Comparison of ENCODE assay signal across 11 cellular contexts in genomic region chr2:207662203-207662602, GRCh38. TPM values are rescaled to one million over a fixed set of nuclear protein-coding genes. Genes with fewer than 3 reads are reported as not detected.
A peak's percentile ranks its signal among the peaks of the same experiment; 100 is the strongest.
DNase-seq lines count a peak whose midpoint lies in the region; ATAC-seq and FAIRE-seq lines count a peak whose summit lies in the region.
"Had no signal": no experiment of that assay in that cellular context is flagged by ENCODE, and none has a peak within 500 bp of the region (broad histone marks: within the 10 kb centered on the region; RNA-seq: fewer than 3 reads in every experiment).

No MANE protein-coding gene starts in this region.

- no peak overlapping the region for H3K23ac ChIP-seq in trophoblast cell (ENCODE audit: low read length)

- H3K9me3 ChIP-seq in trophoblast cell (ENCODE audit: insufficient read depth, low read depth, low read length) (no peaks in the 10 kb centered on the region), small intestine (ENCODE audit: control insufficient read depth, low read depth) (no peaks in the 10 kb centered on the region)
- H3K9me3 ChIP-seq: thyroid gland had no signal

- H3K9ac ChIP-seq in trophoblast cell (ENCODE audit: low read length): no peak overlapping the region

- H2AK5ac ChIP-seq in trophoblast cell (ENCODE audit: low read length): no peak overlapping the region

- FAIRE-seq in small intestine (lab: Jason Lieb, UNC): no peak

- no peaks in the 10 kb centered on the region for H3K27me3 Mint-ChIP-seq in activated CD4-positive, alpha-beta memory T cell treated with anti-CD3 and anti-CD28 coated beads for 36 hours
- no peaks in the 10 kb centered on the region for H3K27me3 Mint-ChIP-seq in activated CD4-positive, alpha-beta memory T cell treated with anti-CD3 and anti-CD28 coated beads, Interleukin-2, amount 10 ng/mL, durations not matched to agents 7 days and 5 days

- H3K4me1 Mint-ChIP-seq in activated CD4-positive, alpha-beta memory T cell treated with anti-CD3 and anti-CD28 coated beads for 36 hours (ENCODE audit: low read depth): no peaks in the 10 kb centered on the region
- no peaks in the 10 kb centered on the region for H3K4me1 Mint-ChIP-seq in activated CD4-positive, alpha-beta memory T cell treated with anti-CD3 and anti-CD28 coated beads, Interleukin-2, amount 10 ng/mL, durations not matched to agents 7 days and 5 days

- H2BK120ac ChIP-seq in trophoblast cell (ENCODE audit: insufficient read depth, low read length, poor library complexity): no peak overlapping the region

- no peak overlapping the region for H4K12ac ChIP-seq in trophoblast cell (ENCODE audit: low read depth, low read length)

- H2BK12ac ChIP-seq in trophoblast cell (ENCODE audit: low read length): no peak overlapping the region

- no peak overlapping the region for H3K4me3 ChIP-seq in trophoblast cell (ENCODE audit: low read depth, low read length)
- H3K4me3 ChIP-seq in small intestine (ENCODE audit: low read depth in 1 of 2, low read length in 2 of 2): no peak overlapping the region
- H3K4me3 ChIP-seq: thyroid gland had no signal

- no peak overlapping the region for H3K4me2 ChIP-seq in trophoblast cell (ENCODE audit: low read length)

- H4K91ac ChIP-seq in trophoblast cell (ENCODE audit: low read depth, low read length): no peak overlapping the region

- no peak overlapping the region for H3K18ac ChIP-seq in trophoblast cell (ENCODE audit: low read length)

- peak; percentile 93 for ATAC-seq in GM21786 (IDR thresholded peaks at IDR 0.05; ENCODE audit: unreplicated experiment)
- ATAC-seq in HG03571 (IDR thresholded peaks at IDR 0.05; ENCODE audit: unreplicated experiment): peak; percentile 93

- H3K36me3 ChIP-seq in trophoblast cell (ENCODE audit: control insufficient read depth in 1 of 2, insufficient read depth in 2 of 2, low read length in 2 of 2) (no peaks in the 10 kb centered on the region), small intestine (ENCODE audit: control insufficient read depth in 2 of 2, insufficient read depth in 2 of 2, low read length in 2 of 2) (no peaks in the 10 kb centered on the region)
- H3K36me3 ChIP-seq: thyroid gland had no signal

- no peaks in the 10 kb centered on the region for H3K9me3 Mint-ChIP-seq in activated CD4-positive, alpha-beta memory T cell treated with anti-CD3 and anti-CD28 coated beads for 36 hours
- H3K9me3 Mint-ChIP-seq in activated CD4-positive, alpha-beta memory T cell treated with anti-CD3 and anti-CD28 coated beads, Interleukin-2, amount 10 ng/mL, durations not matched to agents 7 days and 5 days: no peaks in the 10 kb centered on the region

- intact Hi-C loops in activated CD4-positive, alpha-beta memory T cell treated with anti-CD3 and anti-CD28 coated beads for 36 hours (cut with micrococcal nuclease): no loop called here

- no peaks in the 10 kb centered on the region for H3K36me3 Mint-ChIP-seq in activated CD4-positive, alpha-beta memory T cell treated with anti-CD3 and anti-CD28 coated beads for 36 hours
- no peaks in the 10 kb centered on the region for H3K36me3 Mint-ChIP-seq in activated CD4-positive, alpha-beta memory T cell treated with anti-CD3 and anti-CD28 coated beads, Interleukin-2, amount 10 ng/mL, durations not matched to agents 7 days and 5 days (ENCODE audit: low read depth)

- no peak overlapping the region for H2BK5ac ChIP-seq in trophoblast cell (ENCODE audit: low read depth, low read length, poor library complexity)

- peaks cover 2 to 3% of the 10 kb centered on the region in 2 experiments for H3K4me1 ChIP-seq in trophoblast cell (ENCODE audit: control insufficient read depth in 1 of 2, insufficient read depth in 2 of 2, low read length in 2 of 2)
- H3K4me1 ChIP-seq in small intestine (ENCODE audit: control insufficient read depth in 2 of 2, insufficient read depth in 1 of 2, low read depth in 1 of 2, low read length in 1 of 2): no peaks in the 10 kb centered on the region
- H3K4me1 ChIP-seq: thyroid gland had no signal

- H2AFZ ChIP-seq in trophoblast cell (ENCODE audit: insufficient read depth, low read length, poor library complexity): no peak overlapping the region

- H3K27ac Mint-ChIP-seq in activated CD4-positive, alpha-beta memory T cell treated with anti-CD3 and anti-CD28 coated beads for 36 hours: no peak overlapping the region
- H3K27ac Mint-ChIP-seq in activated CD4-positive, alpha-beta memory T cell treated with anti-CD3 and anti-CD28 coated beads, Interleukin-2, amount 10 ng/mL, durations not matched to agents 7 days and 5 days: no peak overlapping the region

- POLR2A ChIA-PET in activated CD4-positive, alpha-beta memory T cell treated with anti-CD3 and anti-CD28 coated beads for 36 hours (lab: Charles Lee): no interaction called here
- POLR2A ChIA-PET in activated CD4-positive, alpha-beta memory T cell treated with anti-CD3 and anti-CD28 coated beads, Interleukin-2, amount 10 ng/mL, durations not matched to agents 7 days and 5 days (lab: Charles Lee): no interaction called here

- H3K79me2 ChIP-seq in trophoblast cell (ENCODE audit: control insufficient read depth, insufficient read depth, low read length, poor library complexity): no peaks in the 10 kb centered on the region

- H4K8ac ChIP-seq in trophoblast cell (ENCODE audit: low read depth, low read length): no peak overlapping the region

- no peak overlapping the region for H3K14ac ChIP-seq in trophoblast cell (ENCODE audit: low read length)

- H3K27me3 ChIP-seq in trophoblast cell (ENCODE audit: insufficient read depth, low read length): no peaks in the 10 kb centered on the region
- H3K27me3 ChIP-seq in small intestine (ENCODE audit: control insufficient read depth in 2 of 2, insufficient read depth in 2 of 2, low read length in 2 of 2): no peaks in the 10 kb centered on the region
- H3K27me3 ChIP-seq: thyroid gland had no signal

- peak; percentile 13 for DNase-seq in activated CD4-positive, alpha-beta memory T cell treated with anti-CD3 and anti-CD28 coated beads for 36 hours
- DNase-seq in activated CD4-positive, alpha-beta memory T cell treated with anti-CD3 and anti-CD28 coated beads, Interleukin-2, amount 10 ng/mL, durations not matched to agents 7 days and 5 days: no peak
- peak; percentile 31 to 42 for DNase-seq in trophoblast cell
- no peak for DNase-seq in RKO (ENCODE audit: low spot score)
- DNase-seq in superior temporal gyrus (ENCODE audit: extremely low spot score): no peak
- no peak for DNase-seq in small intestine
- DNase-seq: amniotic stem cell, retina, thyroid gland had no signal

- no peak overlapping the region for H3K27ac ChIP-seq in trophoblast cell (ENCODE audit: low read depth, low read length)
- H3K27ac ChIP-seq in small intestine (ENCODE audit: low read depth in 1 of 2, low read length in 1 of 2): no peak overlapping the region
- H3K27ac ChIP-seq: thyroid gland had no signal

- no peak overlapping the region for H3K4ac ChIP-seq in trophoblast cell (ENCODE audit: low read depth, low read length)

- WGBS in trophoblast cell (ENCODE audit: extremely low coverage, insufficient coverage, insufficient read length): no CpG with 5 or more reads among the region's 2 CpGs
- WGBS in small intestine, 3 donors: 72 to 77% (median 76%) methylated on average over 2 of the region's 2 CpGs

- CTCF ChIA-PET in activated CD4-positive, alpha-beta memory T cell treated with anti-CD3 and anti-CD28 coated beads for 36 hours (lab: Charles Lee): no interaction called here
- CTCF ChIA-PET in activated CD4-positive, alpha-beta memory T cell treated with anti-CD3 and anti-CD28 coated beads, Interleukin-2, amount 10 ng/mL, durations not matched to agents 7 days and 5 days (lab: Charles Lee): no interaction called here

- peaks cover 3% of the 10 kb centered on the region for H3K79me1 ChIP-seq in trophoblast cell (ENCODE audit: low read length)

- no peak overlapping the region for H3K4me3 Mint-ChIP-seq in activated CD4-positive, alpha-beta memory T cell treated with anti-CD3 and anti-CD28 coated beads for 36 hours
- H3K4me3 Mint-ChIP-seq in activated CD4-positive, alpha-beta memory T cell treated with anti-CD3 and anti-CD28 coated beads, Interleukin-2, amount 10 ng/mL, durations not matched to agents 7 days and 5 days: no peak overlapping the region

RNA-seq across cellular contexts. Expression of gene METTL21A, which starts 37.0 kb away (rescaled TPM):
- 10 to 100 TPM; 21.2 to 22.9 TPM for total RNA-seq in activated CD4-positive, alpha-beta memory T cell treated with anti-CD3 and anti-CD28 coated beads for 36 hours
- 10 to 100 TPM; 13.6 to 15.7 TPM for total RNA-seq in activated CD4-positive, alpha-beta memory T cell treated with anti-CD3 and anti-CD28 coated beads, Interleukin-2, amount 10 ng/mL, durations not matched to agents 7 days and 5 days
- polyA plus RNA-seq in trophoblast cell (2013): 15.3 and 15.7 TPM in 2 replicates
- 10 to 100 TPM in 1 of 3 donors, 1 to 10 TPM in 2; 7.2 to 18.6 (median 8.9) TPM for polyA plus RNA-seq in small intestine

RNA-seq across cellular contexts. Expression of gene CCNYL1, which starts 49.2 kb away (rescaled TPM):
- total RNA-seq in activated CD4-positive, alpha-beta memory T cell treated with anti-CD3 and anti-CD28 coated beads for 36 hours: 1 to 10 TPM; 5.7 to 6.4 TPM
- total RNA-seq in activated CD4-positive, alpha-beta memory T cell treated with anti-CD3 and anti-CD28 coated beads, Interleukin-2, amount 10 ng/mL, durations not matched to agents 7 days and 5 days: 1 to 10 TPM; 6.1 TPM
- polyA plus RNA-seq in trophoblast cell (2013): 20.8 and 21.4 TPM in 2 replicates
- 10 to 100 TPM in 2 of 3 donors, 1 to 10 TPM in 1; 8.2 to 15.2 (median 15.1) TPM for polyA plus RNA-seq in small intestine

Comparison
In these comparisons a context has a peak if more than half of its experiments do, and no peak if none do; other contexts are left out.
1. DNase-seq: peak in activated CD4-positive, alpha-beta memory T cell treated with anti-CD3 and anti-CD28 coated beads for 36 hours (single experiment) and trophoblast cell (2 of 2); none in activated CD4-positive, alpha-beta memory T cell treated with anti-CD3 and anti-CD28 coated beads, Interleukin-2, amount 10 ng/mL, durations not matched to agents 7 days and 5 days (single experiment), RKO (single experiment), superior temporal gyrus (single experiment) and small intestine (single experiment).